18 cellular contexts compared by ENCODE assay signal in genomic region chr3:144272715-144273114, GRCh38.
DNase-seq lines count a peak whose midpoint lies in the region; ATAC-seq, FAIRE-seq and TF ChIP-seq lines count a peak whose summit lies in the region.
"Had no signal": no experiment of that assay in that cellular context is flagged by ENCODE, and none has a peak within 500 bp of the region (broad histone marks: within the 10 kb centered on the region; RNA-seq: fewer than 3 reads in every experiment).

No MANE protein-coding gene starts in this region.

- H2AK5ac ChIP-seq in H9 (ENCODE audit: insufficient read length, low read length), result no peak overlapping the region

- no peak overlapping the region for H4K5ac ChIP-seq in H9 (ENCODE audit: insufficient read length, low read depth, low read length)

- no peak overlapping the region for H2BK120ac ChIP-seq in H9 (ENCODE audit: low read depth, low read length, poor library complexity, severe bottlenecking)

- H3K9ac ChIP-seq in H9 (ENCODE audit: extremely low read depth, insufficient read length, low read length), result no peak overlapping the region

- H3K27ac ChIP-seq in spleen, result no peak overlapping the region
- no peak overlapping the region for H3K27ac ChIP-seq in substantia nigra (ENCODE audit: low read depth, low read length, poor library complexity, severe bottlenecking)
- H3K27ac ChIP-seq in H9 (ENCODE audit: insufficient read length, low read depth, low read length), result no peak overlapping the region
- H3K27ac ChIP-seq: adrenal gland, HL-60, left lung, sigmoid colon had no signal

- FAIRE-seq in GM12892 (lab: Jason Lieb, UNC), result peak; percentile 27
- FAIRE-seq: GM19239 had no signal

- no peak for ATAC-seq in naive thymus-derived CD8-positive, alpha-beta T cell
- ATAC-seq: left lung had no signal

- H3K27ac Mint-ChIP-seq in naive thymus-derived CD8-positive, alpha-beta T cell, result no peak overlapping the region
- H3K27ac Mint-ChIP-seq in H9, result peak overlapping the region in 1 of 3 experiments; percentile 24; a peak in 1 of 7 replicates
- H3K27ac Mint-ChIP-seq: T-helper 1 cell treated with Interleukin-12 subunit alpha and Interleukin-12 subunit beta and Interleukin-4 antibody, amounts not matched to agents 30 μg/mL and 1 μg/mL, for 36 hours had no signal

- H3K56ac ChIP-seq in H9 (ENCODE audit: insufficient read length, low read depth, low read length), result no peak overlapping the region

- H3K4ac ChIP-seq in H9 (ENCODE audit: low read depth, low read length), result no peak overlapping the region

- no peaks in the 10 kb centered on the region for H3K79me1 ChIP-seq in H9 (ENCODE audit: insufficient read depth, low read depth, low read length, poor library complexity, severe bottlenecking)

- H3K79me2 ChIP-seq in H9 (ENCODE audit: insufficient read depth, low read length), result no peaks in the 10 kb centered on the region

- peaks cover 0 to 3% (median 0%) of the 10 kb centered on the region in 9 donors for H3K9me3 Mint-ChIP-seq in naive thymus-derived CD8-positive, alpha-beta T cell
- no peaks in the 10 kb centered on the region for H3K9me3 Mint-ChIP-seq in H9
- H3K9me3 Mint-ChIP-seq: T-helper 1 cell treated with Interleukin-12 subunit alpha and Interleukin-12 subunit beta and Interleukin-4 antibody, amounts not matched to agents 30 μg/mL and 1 μg/mL, for 36 hours had no signal

- no peak overlapping the region for H2BK5ac ChIP-seq in H9 (ENCODE audit: insufficient read length, low read length)

- no peak for TF ChIP-seq CTCF in spleen (IDR thresholded peaks at IDR 0.05 in 8 of 11, conservative IDR thresholded peaks at IDR 0.05 in 3 of 11)
- no peak for TF ChIP-seq CTCF in H9 (conservative IDR thresholded peaks at IDR 0.05)

- H3K4me1 Mint-ChIP-seq in naive thymus-derived CD8-positive, alpha-beta T cell, result peaks cover 0 to 15% (median 3%) of the 10 kb centered on the region in 4 donors
- peaks cover 0 to 4% of the 10 kb centered on the region in 2 experiments; a peak in 2 of 4 replicates for H3K4me1 Mint-ChIP-seq in H9

- no peaks in the 10 kb centered on the region for H3K4me1 ChIP-seq in spleen
- H3K4me1 ChIP-seq in H9 (ENCODE audit: insufficient read depth, low read length), result peaks cover 4% of the 10 kb centered on the region; the same call in 1 of the 2 replicates
- H3K4me1 ChIP-seq: adrenal gland, left lung had no signal

- no peak overlapping the region for H2AFZ ChIP-seq in H9 (ENCODE audit: low read length)

- no peaks in the 10 kb centered on the region for H3K36me3 ChIP-seq in spleen
- H3K36me3 ChIP-seq: adrenal gland, left lung, sigmoid colon had no signal

- H2BK20ac ChIP-seq in H9 (ENCODE audit: low read depth, low read length, poor library complexity, severe bottlenecking), result no peak overlapping the region

- H3K4me3 Mint-ChIP-seq in naive thymus-derived CD8-positive, alpha-beta T cell, result no peak overlapping the region
- H3K4me3 Mint-ChIP-seq in H9, result no peak overlapping the region
- H3K4me3 Mint-ChIP-seq: T-helper 1 cell treated with Interleukin-12 subunit alpha and Interleukin-12 subunit beta and Interleukin-4 antibody, amounts not matched to agents 30 μg/mL and 1 μg/mL, for 36 hours had no signal

- no peaks in the 10 kb centered on the region for H3K36me3 Mint-ChIP-seq in naive thymus-derived CD8-positive, alpha-beta T cell
- H3K36me3 Mint-ChIP-seq in H9 (ENCODE audit: insufficient read depth in 1 of 3, low read depth in 3 of 3), result no peaks in the 10 kb centered on the region

- no peak overlapping the region for H3T11ph ChIP-seq in H9 (ENCODE audit: low read length)

- no peak overlapping the region for H3K18ac ChIP-seq in H9 (ENCODE audit: insufficient read length, low read depth, low read length)

- TF ChIP-seq POLR2A in GM12892 (IDR thresholded peaks at IDR 0.05; ENCODE audit: low read depth, low read length) (no peak), spleen (IDR thresholded peaks at IDR 0.05) (no peak)

- H4K91ac ChIP-seq in H9 (ENCODE audit: insufficient read length, low read depth, low read length), result no peak overlapping the region

- H3K4me2 ChIP-seq in H9 (ENCODE audit: insufficient read depth, insufficient read length, low read length), result no peak overlapping the region

- no peak overlapping the region for H2BK12ac ChIP-seq in H9 (ENCODE audit: insufficient read length, low read depth, low read length)

- no peaks in the 10 kb centered on the region for H4K20me1 ChIP-seq in H9 (ENCODE audit: control insufficient read depth, insufficient read depth, insufficient read length)

- H3K27me3 ChIP-seq in spleen (replicated peaks in 1 of 7) (no peaks in the 10 kb centered on the region), H9 (ENCODE audit: insufficient read depth, low read length) (no peaks in the 10 kb centered on the region)
- H3K27me3 ChIP-seq: adrenal gland, left lung, sigmoid colon had no signal

- intact Hi-C loops in spleen (cut with DNase I; ENCODE audit: low total_unique reads), result no loop called here

- no peak overlapping the region for H3K23ac ChIP-seq in H9 (ENCODE audit: insufficient read length, low read depth, low read length)

- H3K14ac ChIP-seq in H9 (ENCODE audit: insufficient read depth, low read length), result no peak overlapping the region

- no peak for DNase-seq in GM12892 (ENCODE audit: insufficient read length)
- peak; percentile 15 to 69 for DNase-seq in NCI-H187 (lab: John Stamatoyannopoulos, UW)
- peak; percentile 64 for DNase-seq in NCI-H774 (lab: John Stamatoyannopoulos, UW)
- DNase-seq in kidney tubule cell (ENCODE audit: low spot score), result peak; percentile 91
- DNase-seq in naive thymus-derived CD8-positive, alpha-beta T cell, result no peak
- no peak for DNase-seq in spleen
- no peak for DNase-seq in substantia nigra (lab: John Stamatoyannopoulos, UW)
- DNase-seq in H9, result no peak
- DNase-seq: activated CD4-positive, CD25-positive, alpha-beta regulatory T cell; activated effector memory CD4-positive, alpha-beta T cell treated with Interleukin-2 at 50 U/mL for 16 hours; adrenal gland; DMS 273 treated with DMSO at 0.1 percent for 48 hours; hypothalamus; left lung; sigmoid colon had no signal

- POLR2A ChIA-PET in naive thymus-derived CD8-positive, alpha-beta T cell (lab: Charles Lee), result no interaction called here

- H3K9me3 ChIP-seq in spleen (no peaks in the 10 kb centered on the region), H9 (ENCODE audit: control insufficient read depth, low read depth, low read length) (no peaks in the 10 kb centered on the region)
- H3K9me3 ChIP-seq: adrenal gland, left lung, sigmoid colon had no signal

- H3K27me3 Mint-ChIP-seq in naive thymus-derived CD8-positive, alpha-beta T cell, result peaks cover 0 to 3% (median 0%) of the 10 kb centered on the region in 5 donors
- no peaks in the 10 kb centered on the region for H3K27me3 Mint-ChIP-seq in H9 (ENCODE audit: low read depth)

- H2BK15ac ChIP-seq in H9 (ENCODE audit: low read depth, low read length), result no peak overlapping the region

- H3K23me2 ChIP-seq in H9 (ENCODE audit: insufficient read length, low read depth, low read length, poor library complexity, severe bottlenecking), result no peaks in the 10 kb centered on the region

- H3K4me3 ChIP-seq in spleen, result no peak overlapping the region
- H3K4me3 ChIP-seq: adrenal gland, left lung, sigmoid colon had no signal

- no peak overlapping the region for H4K8ac ChIP-seq in H9 (replicated peaks; ENCODE audit: insufficient read length, low read depth, low read length)

- WGBS in spleen, 5 donors, result 80 to 94% (median 88%) methylated on average over 3 of the region's 3 CpGs
- no CpG with 5 or more reads among the region's 3 CpGs for WGBS in H9 (ENCODE audit: extremely low coverage, insufficient read length, low lambda C conversion rate)

Comparison
In these comparisons a context has a peak if more than half of its experiments do, and no peak if none do; other contexts are left out.
1. DNase-seq: peak in NCI-H187 (2 of 2), NCI-H774 (single experiment) and kidney tubule cell (single experiment); none in GM12892 (single experiment), naive thymus-derived CD8-positive, alpha-beta T cell (0 of 10), spleen (single experiment), substantia nigra (0 of 49) and H9 (single experiment).